ENCODE assay signal across 31 cellular contexts in genomic region chr4:8209997-8210396, GRCh38. TPM values are rescaled to one million over a fixed set of nuclear protein-coding genes. Genes with fewer than 3 reads are reported as not detected.
"Had no signal": no experiment of that assay in that cellular context is flagged by ENCODE, and none has a peak within 500 bp of the region (broad histone marks: within the 10 kb centered on the region; RNA-seq: fewer than 3 reads in every experiment).

No MANE protein-coding gene starts in this region.

- DNase-seq: dermis blood vessel endothelial cell; effector memory CD8-positive, alpha-beta T cell; erythroblast; esophagus squamous epithelium; foreskin melanocyte; glutamatergic neuron; hippocampal formation; kidney glomerular epithelial cell; left colon; left ventricle myocardium inferior; lower lobe of right lung; natural killer cell; occipital lobe; ovary; psoas muscle; small intestine; stimulated activated CD4-positive, alpha-beta T cell treated with anti-CD3 and anti-CD28 coated beads, Interleukin-15, amount 100 ng/mL, for 24 hours; stimulated activated CD4-positive, alpha-beta T cell treated with anti-CD3 and anti-CD28 coated beads, Interleukin-2, amount 100 ng/mL, for 48 hours; stimulated activated CD8-positive, alpha-beta memory T cell treated with anti-CD3 and anti-CD28 coated beads, Interleukin-4, amount 100 ng/mL, for 48 hours; stimulated activated naive CD4-positive, alpha-beta T cell; substantia nigra; testis; tibial artery had no signal

- FAIRE-seq: endometrium, islet of Langerhans, small intestine had no signal

- H3K4me3 Mint-ChIP-seq: effector memory CD8-positive, alpha-beta T cell; natural killer cell; type B pancreatic cell had no signal

- ATAC-seq: effector memory CD8-positive, alpha-beta T cell; heart right ventricle; left colon; lower lobe of right lung; natural killer cell; psoas muscle; right lobe of liver had no signal

- H3K36me3 ChIP-seq: ovary had no signal

- H3K9me3 ChIP-seq: esophagus squamous epithelium, heart right ventricle, left ventricle myocardium inferior, lower lobe of right lung, ovary, psoas muscle, right lobe of liver, testis, tibial artery had no signal

- H3K9me3 Mint-ChIP-seq: effector memory CD8-positive, alpha-beta T cell; natural killer cell; type B pancreatic cell had no signal

- H3K27ac Mint-ChIP-seq: effector memory CD8-positive, alpha-beta T cell; natural killer cell had no signal

- H3K4me1 ChIP-seq: psoas muscle, testis had no signal

- H3K4me3 ChIP-seq: coronary artery, esophagus squamous epithelium, heart right ventricle, left ventricle myocardium inferior, lower lobe of right lung, ovary, psoas muscle, right lobe of liver, testis, tibial artery had no signal

- H3K27me3 Mint-ChIP-seq: effector memory CD8-positive, alpha-beta T cell had no signal

- H3K27me3 ChIP-seq: esophagus squamous epithelium, heart right ventricle, ovary, right lobe of liver, testis had no signal

- H3K27ac ChIP-seq: coronary artery, esophagus squamous epithelium, heart right ventricle, left ventricle myocardium inferior, lower lobe of right lung, ovary, psoas muscle, right lobe of liver, testis, tibial artery had no signal

RNA-seq across cellular contexts. Expression of gene SH3TC1, which starts 10.9 kb away (rescaled TPM):
- polyA plus RNA-seq: neural cell had no signal

RNA-seq across cellular contexts. Expression of gene HTRA3, which starts 59.6 kb away (rescaled TPM):
- total RNA-seq: mononuclear cell, natural killer cell had no signal
- polyA plus RNA-seq: neural cell had no signal
